26 cellular contexts compared by ENCODE assay signal in the genomic region with DNA sequence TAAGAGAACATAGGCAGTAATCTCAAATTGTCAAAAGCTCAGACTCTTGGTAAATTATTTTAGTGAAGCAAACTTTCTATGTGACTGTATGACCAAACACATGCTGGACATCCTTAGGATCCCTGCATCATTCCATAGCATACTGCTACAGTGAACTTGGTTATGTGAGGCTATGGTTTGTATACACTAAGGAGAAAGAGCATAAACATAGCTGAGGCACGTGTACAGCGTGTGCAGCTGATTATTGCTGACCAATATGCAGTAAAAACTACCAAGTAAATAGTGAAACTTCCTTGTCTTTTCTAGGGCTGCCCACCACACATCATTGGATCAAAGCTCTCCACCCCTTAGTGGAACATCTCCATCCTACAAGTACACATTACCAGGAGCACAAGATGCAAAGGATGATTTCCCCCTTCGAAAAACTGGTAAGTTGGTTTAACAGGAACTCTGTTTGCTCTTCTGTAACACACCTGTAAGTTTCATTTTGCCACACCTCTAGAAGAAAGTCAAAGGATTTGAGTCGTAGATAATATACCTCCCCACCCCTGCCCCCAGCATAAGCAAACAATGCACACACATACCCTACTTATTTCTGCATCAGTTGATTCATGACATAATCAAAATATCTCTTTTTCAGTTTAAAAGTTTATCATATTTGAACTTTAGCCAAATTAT.
"Had no signal": no experiment of that assay in that cellular context is flagged by ENCODE, and none has a peak within 500 bp of the region (broad histone marks: within the 10 kb centered on the region; RNA-seq: fewer than 3 reads in every experiment).

No MANE protein-coding gene starts in this region.

- H3K9me3 Mint-ChIP-seq: activated CD4-positive, alpha-beta T cell treated with anti-CD3 and anti-CD28 coated beads, Interleukin-2, amount 10 ng/mL, durations not matched to agents 7 days and 5 days; activated T-cell treated with anti-CD3 and anti-CD28 coated beads, Interleukin-2, amount 50 U/mL, for 24 hours; effector memory CD8-positive, alpha-beta T cell; natural killer cell treated with Interleukin-12 subunit alpha and Interleukin-12 subunit beta and Interleukin-15 and Interleukin-18, amount 100 ng/mL, for 72 hours had no signal

- H3K36me3 Mint-ChIP-seq: natural killer cell treated with Interleukin-12 subunit alpha and Interleukin-12 subunit beta and Interleukin-15 and Interleukin-18, amount 100 ng/mL, for 72 hours had no signal

- H3K4me3 Mint-ChIP-seq: activated CD4-positive, alpha-beta memory T cell treated with anti-CD3 and anti-CD28 coated beads, Interleukin-2, amount 10 ng/mL, durations not matched to agents 7 days and 5 days; activated CD4-positive, alpha-beta T cell treated with anti-CD3 and anti-CD28 coated beads, Interleukin-2, amount 10 ng/mL, durations not matched to agents 7 days and 5 days; activated T-cell treated with anti-CD3 and anti-CD28 coated beads, Interleukin-2, amount 50 U/mL, for 24 hours; effector memory CD8-positive, alpha-beta T cell; natural killer cell treated with Interleukin-12 subunit alpha and Interleukin-12 subunit beta and Interleukin-15 and Interleukin-18, amount 100 ng/mL, for 72 hours had no signal

- DNase-seq: activated CD4-positive, alpha-beta memory T cell treated with anti-CD3 and anti-CD28 coated beads, Interleukin-2, amount 10 ng/mL, durations not matched to agents 7 days and 5 days; activated CD4-positive, alpha-beta T cell treated with anti-CD3 and anti-CD28 coated beads, Interleukin-2, amount 10 ng/mL, durations not matched to agents 7 days and 5 days; activated CD4-positive, CD25-positive, alpha-beta regulatory T cell treated with anti-CD3 and anti-CD28 coated beads, Interleukin-2, amount 50 U/mL, for 72 hours; activated CD8-positive, alpha-beta memory T cell treated with anti-CD3 and anti-CD28 coated beads, Interleukin-2, amount 50 U/mL, for 48 hours; activated gamma-delta T cell; activated naive CD4-positive, alpha-beta T cell treated with anti-CD3 and anti-CD28 coated beads, Interleukin-2, amount 50 U/mL, for 16 hours; activated T-cell treated with anti-CD3 and anti-CD28 coated beads, Interleukin-2, amount 50 U/mL, for 24 hours; amniotic stem cell; brain microvascular endothelial cell; cortex of kidney; effector memory CD8-positive, alpha-beta T cell; foreskin fibroblast; head of caudate nucleus; hippocampal formation; left cardiac atrium; mammary epithelial cell; posterior cingulate gyrus; right cardiac atrium; stimulated activated CD4-positive, alpha-beta T cell treated with anti-CD3 and anti-CD28 coated beads, Interleukin-15, amount 100 ng/mL, for 24 hours; stimulated activated CD4-positive, alpha-beta T cell treated with anti-CD3 and anti-CD28 coated beads, Interleukin-2, amount 100 ng/mL, for 24 hours; stimulated activated naive CD4-positive, alpha-beta T cell treated with Interleukin-2 at 50 U/mL for 16 hours; uterus had no signal

- FAIRE-seq: astrocyte, endothelial cell of umbilical vein, keratinocyte had no signal

- H3K4me1 Mint-ChIP-seq: activated CD4-positive, alpha-beta memory T cell treated with anti-CD3 and anti-CD28 coated beads, Interleukin-2, amount 10 ng/mL, durations not matched to agents 7 days and 5 days; activated CD4-positive, alpha-beta T cell treated with anti-CD3 and anti-CD28 coated beads, Interleukin-2, amount 10 ng/mL, durations not matched to agents 7 days and 5 days had no signal

- ATAC-seq: effector memory CD8-positive, alpha-beta T cell; left cardiac atrium; natural killer cell treated with Interleukin-12 subunit alpha and Interleukin-12 subunit beta and Interleukin-15 and Interleukin-18, amount 100 ng/mL, for 72 hours; right cardiac atrium had no signal

- H3K27me3 Mint-ChIP-seq: activated CD4-positive, alpha-beta memory T cell treated with anti-CD3 and anti-CD28 coated beads, Interleukin-2, amount 10 ng/mL, durations not matched to agents 7 days and 5 days; activated CD4-positive, alpha-beta T cell treated with anti-CD3 and anti-CD28 coated beads, Interleukin-2, amount 10 ng/mL, durations not matched to agents 7 days and 5 days; activated T-cell treated with anti-CD3 and anti-CD28 coated beads, Interleukin-2, amount 50 U/mL, for 24 hours; effector memory CD8-positive, alpha-beta T cell; natural killer cell treated with Interleukin-12 subunit alpha and Interleukin-12 subunit beta and Interleukin-15 and Interleukin-18, amount 100 ng/mL, for 72 hours had no signal

- H3K27ac Mint-ChIP-seq: activated CD4-positive, alpha-beta memory T cell treated with anti-CD3 and anti-CD28 coated beads, Interleukin-2, amount 10 ng/mL, durations not matched to agents 7 days and 5 days; activated CD4-positive, alpha-beta T cell treated with anti-CD3 and anti-CD28 coated beads, Interleukin-2, amount 10 ng/mL, durations not matched to agents 7 days and 5 days; activated T-cell treated with anti-CD3 and anti-CD28 coated beads, Interleukin-2, amount 50 U/mL, for 24 hours; effector memory CD8-positive, alpha-beta T cell; natural killer cell treated with Interleukin-12 subunit alpha and Interleukin-12 subunit beta and Interleukin-15 and Interleukin-18, amount 100 ng/mL, for 72 hours had no signal
